In genomic region chr9:35096035-35096849, GRCh38 we compare ENCODE assay signal across 1 cellular context.
A peak's percentile ranks its signal among the peaks of the same experiment; 100 is the strongest.
TF ChIP-seq lines count a peak whose summit lies in the region.

Gene PIGO, minus strand, starts transcription at chr9:35096591. Its CDS starts 1,026 bp downstream, at chr9:35095565.

TF ChIP-seq in HepG2, 621 proteins besides CTCF, POLR2A, EP300 and RAD21 (continued from another document and continues in another):
- TF ChIP-seq, protein P1, sequence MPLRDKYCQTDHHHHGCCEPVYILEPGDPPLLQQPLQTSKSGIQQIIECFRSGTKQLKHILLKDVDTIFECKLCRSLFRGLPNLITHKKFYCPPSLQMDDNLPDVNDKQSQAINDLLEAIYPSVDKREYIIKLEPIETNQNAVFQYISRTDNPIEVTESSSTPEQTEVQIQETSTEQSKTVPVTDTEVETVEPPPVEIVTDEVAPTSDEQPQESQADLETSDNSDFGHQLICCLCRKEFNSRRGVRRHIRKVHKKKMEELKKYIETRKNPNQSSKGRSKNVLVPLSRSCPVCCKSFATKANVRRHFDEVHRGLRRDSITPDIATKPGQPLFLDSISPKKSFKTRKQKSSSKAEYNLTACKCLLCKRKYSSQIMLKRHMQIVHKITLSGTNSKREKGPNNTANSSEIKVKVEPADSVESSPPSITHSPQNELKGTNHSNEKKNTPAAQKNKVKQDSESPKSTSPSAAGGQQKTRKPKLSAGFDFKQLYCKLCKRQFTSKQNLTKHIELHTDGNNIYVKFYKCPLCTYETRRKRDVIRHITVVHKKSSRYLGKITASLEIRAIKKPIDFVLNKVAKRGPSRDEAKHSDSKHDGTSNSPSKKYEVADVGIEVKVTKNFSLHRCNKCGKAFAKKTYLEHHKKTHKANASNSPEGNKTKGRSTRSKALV (CRISPR knock-in tag; IDR thresholded peaks at IDR 0.05) = 0 out of 2 replicates have a peak, but pooled peaks have one; percentile 28
- peak; percentile 71 for TF ChIP-seq TEAD3 (CRISPR knock-in tag; optimal IDR thresholded peaks at IDR 0.05; ENCODE audit: borderline replicate concordance)
- TF ChIP-seq FOXJ3 (CRISPR knock-in tag; IDR thresholded peaks at IDR 0.05; ENCODE audit: borderline replicate concordance) = 0 out of 2 replicates have a peak, but pooled peaks have one; percentile 38
- 0 out of 2 replicates have a peak, but pooled peaks have one; percentile 8 for TF ChIP-seq MNT (IDR thresholded peaks at IDR 0.05)
- TF ChIP-seq ZNF331 (CRISPR knock-in tag; IDR thresholded peaks at IDR 0.05) = peak; percentile 47; the same call in 1 of the 2 replicates
- no peak for TF ChIP-seq WIZ (CRISPR knock-in tag; IDR thresholded peaks at IDR 0.05)
- peak; percentile 90 for TF ChIP-seq ETV5 (CRISPR knock-in tag; IDR thresholded peaks at IDR 0.05; ENCODE audit: borderline replicate concordance)
- TF ChIP-seq ZNF781 (CRISPR knock-in tag; IDR thresholded peaks at IDR 0.05; ENCODE audit: borderline replicate concordance, not compliant biosample characterization) = peak; percentile 81
- no peak for TF ChIP-seq SCMH1 (CRISPR knock-in tag; IDR thresholded peaks at IDR 0.05; ENCODE audit: borderline replicate concordance)
- TF ChIP-seq ZBTB39 (CRISPR knock-in tag; IDR thresholded peaks at IDR 0.05) = no peak; the same call in 1 of the 2 replicates
- TF ChIP-seq ZNF33B (CRISPR knock-in tag; IDR thresholded peaks at IDR 0.05) = peak; percentile 78
- TF ChIP-seq MATR3 (CRISPR knock-in tag; IDR thresholded peaks at IDR 0.05) = no peak
- TF ChIP-seq NR3C1 (CRISPR knock-in tag; IDR thresholded peaks at IDR 0.05) = no peak
- TF ChIP-seq MLX (CRISPR knock-in tag; IDR thresholded peaks at IDR 0.05) = 0 out of 2 replicates have a peak, but pooled peaks have one; percentile 23
- TF ChIP-seq NR2C2 (CRISPR knock-in tag; IDR thresholded peaks at IDR 0.05; ENCODE audit: borderline replicate concordance) = peak; percentile 95
- TF ChIP-seq, protein P2, sequence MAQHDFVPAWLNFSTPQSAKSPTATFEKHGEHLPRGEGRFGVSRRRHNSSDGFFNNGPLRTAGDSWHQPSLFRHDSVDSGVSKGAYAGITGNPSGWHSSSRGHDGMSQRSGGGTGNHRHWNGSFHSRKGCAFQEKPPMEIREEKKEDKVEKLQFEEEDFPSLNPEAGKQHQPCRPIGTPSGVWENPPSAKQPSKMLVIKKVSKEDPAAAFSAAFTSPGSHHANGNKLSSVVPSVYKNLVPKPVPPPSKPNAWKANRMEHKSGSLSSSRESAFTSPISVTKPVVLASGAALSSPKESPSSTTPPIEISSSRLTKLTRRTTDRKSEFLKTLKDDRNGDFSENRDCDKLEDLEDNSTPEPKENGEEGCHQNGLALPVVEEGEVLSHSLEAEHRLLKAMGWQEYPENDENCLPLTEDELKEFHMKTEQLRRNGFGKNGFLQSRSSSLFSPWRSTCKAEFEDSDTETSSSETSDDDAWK (CRISPR knock-in tag; IDR thresholded peaks at IDR 0.05) = no peak
- peak; percentile 100 for TF ChIP-seq ZFY (CRISPR knock-in tag; IDR thresholded peaks at IDR 0.05)
- TF ChIP-seq ZNF7 (CRISPR knock-in tag; IDR thresholded peaks at IDR 0.05) = no peak
- peak; percentile 91 for TF ChIP-seq ZBTB3 (CRISPR knock-in tag; IDR thresholded peaks at IDR 0.05; ENCODE audit: borderline replicate concordance, low read depth)
- TF ChIP-seq PAWR (CRISPR knock-in tag; IDR thresholded peaks at IDR 0.05; ENCODE audit: borderline replicate concordance) = 0 out of 2 replicates have a peak, but pooled peaks have one; percentile 71
- TF ChIP-seq FOXO1 (CRISPR knock-in tag; IDR thresholded peaks at IDR 0.05) = 0 out of 2 replicates have a peak, but pooled peaks have one; percentile 27
- no peak for TF ChIP-seq EZH2 (conservative IDR thresholded peaks at IDR 0.05; ENCODE audit: low read depth, low read length)
- TF ChIP-seq IRF9 (CRISPR knock-in tag; IDR thresholded peaks at IDR 0.05; ENCODE audit: borderline replicate concordance) = peak; percentile 38; the same call in 1 of the 2 replicates
- no peak; the same call in none of the 2 replicates for TF ChIP-seq TARDBP (CRISPR knock-in tag; IDR thresholded peaks at IDR 0.05)
- TF ChIP-seq FOXA3 (CRISPR knock-in tag; IDR thresholded peaks at IDR 0.05) = peak; percentile 38
- peak; percentile 91 for TF ChIP-seq TBX2 (CRISPR knock-in tag; IDR thresholded peaks at IDR 0.05; ENCODE audit: borderline replicate concordance)
- TF ChIP-seq, protein P3, sequence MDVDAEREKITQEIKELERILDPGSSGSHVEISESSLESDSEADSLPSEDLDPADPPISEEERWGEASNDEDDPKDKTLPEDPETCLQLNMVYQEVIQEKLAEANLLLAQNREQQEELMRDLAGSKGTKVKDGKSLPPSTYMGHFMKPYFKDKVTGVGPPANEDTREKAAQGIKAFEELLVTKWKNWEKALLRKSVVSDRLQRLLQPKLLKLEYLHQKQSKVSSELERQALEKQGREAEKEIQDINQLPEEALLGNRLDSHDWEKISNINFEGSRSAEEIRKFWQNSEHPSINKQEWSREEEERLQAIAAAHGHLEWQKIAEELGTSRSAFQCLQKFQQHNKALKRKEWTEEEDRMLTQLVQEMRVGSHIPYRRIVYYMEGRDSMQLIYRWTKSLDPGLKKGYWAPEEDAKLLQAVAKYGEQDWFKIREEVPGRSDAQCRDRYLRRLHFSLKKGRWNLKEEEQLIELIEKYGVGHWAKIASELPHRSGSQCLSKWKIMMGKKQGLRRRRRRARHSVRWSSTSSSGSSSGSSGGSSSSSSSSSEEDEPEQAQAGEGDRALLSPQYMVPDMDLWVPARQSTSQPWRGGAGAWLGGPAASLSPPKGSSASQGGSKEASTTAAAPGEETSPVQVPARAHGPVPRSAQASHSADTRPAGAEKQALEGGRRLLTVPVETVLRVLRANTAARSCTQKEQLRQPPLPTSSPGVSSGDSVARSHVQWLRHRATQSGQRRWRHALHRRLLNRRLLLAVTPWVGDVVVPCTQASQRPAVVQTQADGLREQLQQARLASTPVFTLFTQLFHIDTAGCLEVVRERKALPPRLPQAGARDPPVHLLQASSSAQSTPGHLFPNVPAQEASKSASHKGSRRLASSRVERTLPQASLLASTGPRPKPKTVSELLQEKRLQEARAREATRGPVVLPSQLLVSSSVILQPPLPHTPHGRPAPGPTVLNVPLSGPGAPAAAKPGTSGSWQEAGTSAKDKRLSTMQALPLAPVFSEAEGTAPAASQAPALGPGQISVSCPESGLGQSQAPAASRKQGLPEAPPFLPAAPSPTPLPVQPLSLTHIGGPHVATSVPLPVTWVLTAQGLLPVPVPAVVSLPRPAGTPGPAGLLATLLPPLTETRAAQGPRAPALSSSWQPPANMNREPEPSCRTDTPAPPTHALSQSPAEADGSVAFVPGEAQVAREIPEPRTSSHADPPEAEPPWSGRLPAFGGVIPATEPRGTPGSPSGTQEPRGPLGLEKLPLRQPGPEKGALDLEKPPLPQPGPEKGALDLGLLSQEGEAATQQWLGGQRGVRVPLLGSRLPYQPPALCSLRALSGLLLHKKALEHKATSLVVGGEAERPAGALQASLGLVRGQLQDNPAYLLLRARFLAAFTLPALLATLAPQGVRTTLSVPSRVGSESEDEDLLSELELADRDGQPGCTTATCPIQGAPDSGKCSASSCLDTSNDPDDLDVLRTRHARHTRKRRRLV (CRISPR knock-in tag; IDR thresholded peaks at IDR 0.05) = peak; percentile 61
- peak; percentile 75; the same call in 1 of the 2 replicates for TF ChIP-seq ZBTB2 (CRISPR knock-in tag; IDR thresholded peaks at IDR 0.05; ENCODE audit: low read depth)
- TF ChIP-seq ZNF883 (CRISPR knock-in tag; IDR thresholded peaks at IDR 0.05; ENCODE audit: not compliant biosample characterization) = peak; percentile 82
- no peak; the same call in 1 of the 2 replicates for TF ChIP-seq ZNF629 (CRISPR knock-in tag; conservative IDR thresholded peaks at IDR 0.05)
- no peak for TF ChIP-seq ZFAT (CRISPR knock-in tag; conservative IDR thresholded peaks at IDR 0.05)
- TF ChIP-seq ZNF160 (CRISPR knock-in tag; IDR thresholded peaks at IDR 0.05) = peak; percentile 81; the same call in 1 of the 2 replicates
- TF ChIP-seq IRF2 (CRISPR knock-in tag; IDR thresholded peaks at IDR 0.05) = peak; percentile 83; the same call in 1 of the 2 replicates
- TF ChIP-seq ZEB1 (IDR thresholded peaks at IDR 0.05; ENCODE audit: insufficient replicate concordance, low read depth) = peak; percentile 95
- TF ChIP-seq ZNF12 (CRISPR knock-in tag; IDR thresholded peaks at IDR 0.05) = peak; percentile 80
- no peak for TF ChIP-seq ZNF552 (CRISPR knock-in tag; IDR thresholded peaks at IDR 0.05; ENCODE audit: borderline replicate concordance)
- peak; percentile 76; the same call in 1 of the 2 replicates for TF ChIP-seq ZNF761 (CRISPR knock-in tag; conservative IDR thresholded peaks at IDR 0.05)
- TF ChIP-seq CREM (IDR thresholded peaks at IDR 0.05) = peak; percentile 47; the same call in 1 of the 2 replicates
- TF ChIP-seq CREM (CRISPR knock-in tag; IDR thresholded peaks at IDR 0.05) = no peak
- TF ChIP-seq RFXANK (CRISPR knock-in tag; IDR thresholded peaks at IDR 0.05) = no peak
- TF ChIP-seq ZNF609 (CRISPR knock-in tag; IDR thresholded peaks at IDR 0.05; ENCODE audit: borderline replicate concordance) = peak; percentile 65
